In the genomic region with DNA sequence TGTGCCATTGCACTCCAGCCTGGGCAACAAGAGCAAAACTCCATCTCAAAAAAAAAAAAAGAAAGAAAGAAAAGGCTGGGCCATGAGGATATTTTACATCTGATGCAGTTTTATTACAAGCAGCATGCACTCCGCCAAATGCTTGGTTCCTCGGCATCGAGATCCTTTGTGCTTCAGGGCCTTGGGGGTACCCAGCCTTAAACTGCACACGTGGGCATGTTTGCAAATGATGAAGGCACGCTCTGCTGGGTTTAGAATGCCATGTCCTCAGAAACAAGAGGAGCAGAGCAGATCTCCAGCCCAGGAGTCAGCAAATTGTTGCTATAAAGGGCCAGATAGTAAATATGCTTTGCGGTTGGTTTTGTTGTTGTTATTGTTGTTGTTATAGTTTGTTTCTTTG, we compare ENCODE assay signal across 12 cellular contexts.
DNase-seq lines count a peak whose midpoint lies in the region; ATAC-seq and TF ChIP-seq lines count a peak whose summit lies in the region.
"Had no signal": no experiment of that assay in that cellular context is flagged by ENCODE, and none has a peak within 500 bp of the region (broad histone marks: within the 10 kb centered on the region; RNA-seq: fewer than 3 reads in every experiment).

No MANE protein-coding gene starts in this region.

- intact Hi-C loops in breast epithelium (cut with DNase I; ENCODE audit: low total_unique reads), result no loop called here

- 0 out of 2 replicates have a peak overlapping the region, but pooled peaks have one; percentile 65 for H3K27ac Mint-ChIP-seq in GM23338
- H3K27ac Mint-ChIP-seq in chondrocyte (ENCODE audit: unreplicated experiment), result no peak overlapping the region
- H3K27ac Mint-ChIP-seq in activated T-cell treated with anti-CD3 and anti-CD28 coated beads, Interleukin-2, amount 50 U/mL, for 24 hours, result no peak overlapping the region
- H3K27ac Mint-ChIP-seq: CD4-positive, alpha-beta memory T cell had no signal

- H3K4me3 Mint-ChIP-seq in GM23338 (no peak overlapping the region), chondrocyte (ENCODE audit: unreplicated experiment) (no peak overlapping the region)
- H3K4me3 Mint-ChIP-seq in activated T-cell treated with anti-CD3 and anti-CD28 coated beads, Interleukin-2, amount 50 U/mL, for 24 hours, result no peak overlapping the region
- H3K4me3 Mint-ChIP-seq: CD4-positive, alpha-beta memory T cell had no signal

- H3K9me3 ChIP-seq in mesodermal cell (ENCODE audit: control insufficient read depth, low read length), result no peaks in the 10 kb centered on the region
- no peaks in the 10 kb centered on the region for H3K9me3 ChIP-seq in breast epithelium

- whole genome bisulfite sequencing in mesodermal cell (ENCODE audit: insufficient coverage in 2 of 2), 2 experiments, result 93% methylated on average over 5 of the region's 6 CpGs

- no peaks in the 10 kb centered on the region for H3F3A ChIP-seq in GM23338 (replicated peaks; ENCODE audit: low read depth)

- no peak for DNase-seq in GM23338 (ENCODE audit: low spot score)
- DNase-seq in chondrocyte (ENCODE audit: low spot score), result peak; percentile 15
- no peak for DNase-seq in NCI-H345 (lab: John Stamatoyannopoulos, UW)
- no peak for DNase-seq in activated T-cell treated with anti-CD3 and anti-CD28 coated beads, Interleukin-2, amount 50 U/mL, for 24 hours
- DNase-seq in breast epithelium (ENCODE audit: low spot score in 2 of 2), result no peak
- DNase-seq: CD4-positive, alpha-beta memory T cell; GF-D8; NCI-H1436; NCI-H2029 treated with DMSO at 0.1 percent for 48 hours; SIG-M5 had no signal

- ATAC-seq in GM23338, result no peak

- H3K9me2 ChIP-seq in GM23338 (ENCODE audit: insufficient read depth), result no peaks in the 10 kb centered on the region

- no peak overlapping the region for H3K4me2 ChIP-seq in GM23338

- H3K36me3 ChIP-seq in GM23338 (ENCODE audit: insufficient read depth) (no peaks in the 10 kb centered on the region), mesodermal cell (ENCODE audit: control insufficient read depth, insufficient read depth, low read length) (peaks cover 18% of the 10 kb centered on the region), breast epithelium (no peaks in the 10 kb centered on the region)

- TF ChIP-seq POLR2A in breast epithelium (IDR thresholded peaks at IDR 0.05), result no peak

- 0 out of 2 replicates have a peak overlapping the region, but pooled peaks have one; percentile 14 for H3K27ac ChIP-seq in GM23338 (ENCODE audit: low read depth)
- peak overlapping the region; percentile 54 for H3K27ac ChIP-seq in mesodermal cell (ENCODE audit: low read depth, low read length, severe bottlenecking)
- H3K27ac ChIP-seq in temporal lobe (ENCODE audit: low read depth, low read length), result peak overlapping the region; percentile 54
- no peak overlapping the region for H3K27ac ChIP-seq in breast epithelium

- TF ChIP-seq CTCF in GM23338 (conservative IDR thresholded peaks at IDR 0.05; ENCODE audit: low read depth in 2 of 2), result no peak
- TF ChIP-seq CTCF in chondrocyte (IDR thresholded peaks at IDR 0.05), result no peak
- TF ChIP-seq CTCF in breast epithelium (IDR thresholded peaks at IDR 0.05), result no peak

- H3K27me3 Mint-ChIP-seq in GM23338 (ENCODE audit: insufficient read depth, low read depth, poor library complexity) (no peaks in the 10 kb centered on the region), chondrocyte (ENCODE audit: low read depth) (no peaks in the 10 kb centered on the region)
- no peaks in the 10 kb centered on the region for H3K27me3 Mint-ChIP-seq in activated T-cell treated with anti-CD3 and anti-CD28 coated beads, Interleukin-2, amount 50 U/mL, for 24 hours
- H3K27me3 Mint-ChIP-seq: CD4-positive, alpha-beta memory T cell had no signal

- H3K79me2 ChIP-seq in GM23338 (replicated peaks; ENCODE audit: insufficient read depth), result no peaks in the 10 kb centered on the region

- no peaks in the 10 kb centered on the region; the same call in 1 of the 2 replicates for H3K4me1 ChIP-seq in GM23338 (ENCODE audit: insufficient read depth)
- peaks cover 26% of the 10 kb centered on the region for H3K4me1 ChIP-seq in mesodermal cell (ENCODE audit: control insufficient read depth, insufficient read depth, low read length, poor library complexity, severe bottlenecking)
- no peaks in the 10 kb centered on the region for H3K4me1 ChIP-seq in breast epithelium

- H3K27me3 ChIP-seq in GM23338 (ENCODE audit: insufficient read depth) (no peaks in the 10 kb centered on the region), breast epithelium (no peaks in the 10 kb centered on the region)

- H3K4me3 ChIP-seq in GM23338 (no peak overlapping the region), mesodermal cell (ENCODE audit: extremely low read depth, insufficient read depth, low read length, poor library complexity, severe bottlenecking) (no peak overlapping the region), breast epithelium (no peak overlapping the region)

- H3K36me3 Mint-ChIP-seq in GM23338 (ENCODE audit: low read depth), result peaks cover 2% of the 10 kb centered on the region; the same call in 1 of the 3 replicates
- peaks cover 14% of the 10 kb centered on the region for H3K36me3 Mint-ChIP-seq in chondrocyte (ENCODE audit: low read depth)
- peaks cover 20% of the 10 kb centered on the region for H3K36me3 Mint-ChIP-seq in activated T-cell treated with anti-CD3 and anti-CD28 coated beads, Interleukin-2, amount 50 U/mL, for 24 hours (ENCODE audit: low read depth)

- no peak overlapping the region for H2AFZ ChIP-seq in GM23338

- H3K4me1 Mint-ChIP-seq in GM23338 (peaks cover 22% of the 10 kb centered on the region), chondrocyte (ENCODE audit: low read depth) (peaks cover 10% of the 10 kb centered on the region)
- H3K4me1 Mint-ChIP-seq in activated T-cell treated with anti-CD3 and anti-CD28 coated beads, Interleukin-2, amount 50 U/mL, for 24 hours (ENCODE audit: low read depth), result no peaks in the 10 kb centered on the region
- H3K4me1 Mint-ChIP-seq: CD4-positive, alpha-beta memory T cell had no signal

- H4K20me1 ChIP-seq in GM23338 (replicated peaks; ENCODE audit: insufficient read depth), result no peaks in the 10 kb centered on the region

- H3K9me3 Mint-ChIP-seq in GM23338 (no peaks in the 10 kb centered on the region), chondrocyte (ENCODE audit: low read depth) (no peaks in the 10 kb centered on the region)
- H3K9me3 Mint-ChIP-seq in activated T-cell treated with anti-CD3 and anti-CD28 coated beads, Interleukin-2, amount 50 U/mL, for 24 hours, result no peaks in the 10 kb centered on the region
- H3K9me3 Mint-ChIP-seq: CD4-positive, alpha-beta memory T cell had no signal

TF ChIP-seq in GM23338, 12 proteins besides CTCF, POLR2A, EP300 and RAD21 (continues in another document):
- TF ChIP-seq ZNF331 (CRISPR knock-in tag; IDR thresholded peaks at IDR 0.05; ENCODE audit: low read depth) (no peak), STAT1 (IDR thresholded peaks at IDR 0.05; ENCODE audit: unreplicated experiment) (no peak)

Comparison
In these comparisons a context has a peak if more than half of its experiments do, and no peak if none do; other contexts are left out.
1. H3K27ac ChIP-seq: peak in GM23338 (single experiment), mesodermal cell (single experiment) and temporal lobe (single experiment); none in breast epithelium (0 of 2).